In genomic region chr10:73772280-73773151, GRCh38 we compare ENCODE assay signal across 8 cellular contexts. TPM values are rescaled to one million over a fixed set of nuclear protein-coding genes. Genes with fewer than 3 reads are reported as not detected.
A peak's percentile ranks its signal among the peaks of the same experiment; 100 is the strongest.
DNase-seq lines count a peak whose midpoint lies in the region; ATAC-seq, FAIRE-seq and TF ChIP-seq lines count a peak whose summit lies in the region.

No MANE protein-coding gene starts in this region.

- peak overlapping the region; percentile 97 for H3K27ac ChIP-seq in caudate nucleus (ENCODE audit: low read depth, low read length)
- peak overlapping the region; percentile 68 for H3K27ac ChIP-seq in keratinocyte (ENCODE audit: control insufficient read depth, insufficient read depth, low read length)

- peak; percentile 48 to 65 for DNase-seq in NCI-H2081 (lab: John Stamatoyannopoulos, UW)
- DNase-seq in NCI-H2081 treated with DMSO at 0.1 percent for 48 hours (lab: John Stamatoyannopoulos, UW), result no peak
- DNase-seq in NCI-H1105 (lab: John Stamatoyannopoulos, UW), result peak; percentile 34
- peak; percentile 66 to 78 (median 72) for DNase-seq in activated CD4-positive, CD25-positive, alpha-beta regulatory T cell (lab: John Stamatoyannopoulos, UW)
- peak in 60 of 61 donors; percentile 18 to 91 (median 78) for DNase-seq in caudate nucleus (lab: John Stamatoyannopoulos, UW)
- DNase-seq in keratinocyte (ENCODE audit: low read depth, low spot score), result peak; percentile 33
- DNase-seq in stimulated activated CD4-positive, alpha-beta T cell treated with anti-CD3 and anti-CD28 coated beads, Interleukin-12 subunit alpha, Interleukin-12 subunit beta, amount 100 ng/mL, for 48 hours (ENCODE audit: low read depth in 2 of 3, low spot score in 1 of 3), result peak; percentile 65 to 75 (median 66)

- H3K36me3 ChIP-seq in keratinocyte (ENCODE audit: control insufficient read depth in 2 of 2, extremely low read depth in 1 of 2, insufficient read depth in 2 of 2, low read length in 2 of 2), result peaks cover 24 to 38% of the 10 kb centered on the region in 2 experiments

- TF ChIP-seq CTCF in keratinocyte (optimal IDR thresholded peaks at IDR 0.05 in 1 of 3, IDR thresholded peaks at IDR 0.05 in 1 of 3, conservative IDR thresholded peaks at IDR 0.05 in 1 of 3; ENCODE audit: extremely low read depth in 1 of 3, insufficient read depth in 2 of 3, low read length in 3 of 3), result peak in 2 of 3 experiments; percentile 6 to 9

- peak overlapping the region; percentile 81 for H3K9ac ChIP-seq in keratinocyte (ENCODE audit: control insufficient read depth, extremely low read depth, insufficient read depth, low read length)

- peak; percentile 63 for ATAC-seq in HG02610 (IDR thresholded peaks at IDR 0.05; ENCODE audit: unreplicated experiment)

- peaks cover 36% of the 10 kb centered on the region for H3K79me2 ChIP-seq in keratinocyte (ENCODE audit: control insufficient read depth, insufficient read depth, low read length)

- no peaks in the 10 kb centered on the region for H3K9me3 ChIP-seq in keratinocyte (ENCODE audit: control insufficient read depth, low read depth, low read length)

- no peaks in the 10 kb centered on the region for H3K27me3 ChIP-seq in keratinocyte (ENCODE audit: control insufficient read depth, extremely low read depth, insufficient read depth, low read length)

- H4K20me1 ChIP-seq in keratinocyte (ENCODE audit: control insufficient read depth, extremely low read depth, insufficient read depth, low read length), result peaks cover 5% of the 10 kb centered on the region

- H3K4me2 ChIP-seq in keratinocyte (ENCODE audit: control insufficient read depth, extremely low read depth, insufficient read depth, low read depth, low read length), result peak overlapping the region; percentile 82

- peak overlapping the region; percentile 52 to 74 (median 73) for H3K4me3 ChIP-seq in keratinocyte (ENCODE audit: control insufficient read depth in 2 of 3, extremely low read depth in 1 of 3, insufficient read depth in 2 of 3, low read depth in 1 of 3, low read length in 3 of 3)

- peaks cover 29% of the 10 kb centered on the region for H3K4me1 ChIP-seq in keratinocyte (ENCODE audit: control insufficient read depth, extremely low read depth, insufficient read depth, low read length)

- dilution Hi-C loops in keratinocyte (cut with MboI; ENCODE audit: extremely low pct_ligation_motif_present, low sequenced_read_pairs), result no loop called here

- peak overlapping the region; percentile 76 for H2AFZ ChIP-seq in keratinocyte (ENCODE audit: control insufficient read depth, low read length)

- FAIRE-seq in keratinocyte (lab: Jason Lieb, UNC), result no peak

- H3K9me1 ChIP-seq in keratinocyte (ENCODE audit: control insufficient read depth, extremely low read depth, insufficient read depth, low read length), result no peaks in the 10 kb centered on the region

RNA-seq across cellular contexts. Expression of gene CHCHD1, which starts 9.3 kb away (rescaled TPM):
- 39.5 to 59.8 TPM (median 49.8 TPM) in 3 replicates for polyA plus RNA-seq in keratinocyte
- 49.7 TPM for polyA plus RNA-seq in keratinocyte (2011; ENCODE audit: low read depth)
- 26.6 and 41.9 TPM in 2 replicates for polyA plus RNA-seq in keratinocyte (2011; cell fraction: cytosol; rRNA removed)
- 14.0 and 21.6 TPM in 2 replicates for polyA plus RNA-seq in keratinocyte (2011; cell fraction: nucleus; rRNA removed)
- polyA plus RNA-seq in keratinocyte (2012; ENCODE audit: low replicate concordance), result 52.0 and 68.1 TPM in 2 replicates
- polyA minus RNA-seq in keratinocyte, result 3.7 to 6.7 TPM (median 5.2 TPM) in 3 replicates
- 10.2 TPM for polyA minus RNA-seq in keratinocyte (2011; cell fraction: cytosol; rRNA and poly(A)+ RNA removed)
- polyA minus RNA-seq in keratinocyte (2011; cell fraction: nucleus; rRNA and poly(A)+ RNA removed), result 2.2 and 2.6 TPM in 2 replicates

RNA-seq across cellular contexts. Expression of gene ZSWIM8, which starts 12.9 kb away (rescaled TPM):
- 34.2 to 83.5 TPM (median 39.2 TPM) in 3 replicates for polyA plus RNA-seq in keratinocyte
- polyA plus RNA-seq in keratinocyte (2011; ENCODE audit: low read depth), result 39.5 TPM
- 26.0 and 40.6 TPM in 2 replicates for polyA plus RNA-seq in keratinocyte (2011; cell fraction: cytosol; rRNA removed)
- polyA plus RNA-seq in keratinocyte (2011; cell fraction: nucleus; rRNA removed), result 130 and 180 TPM in 2 replicates
- polyA plus RNA-seq in keratinocyte (2012; ENCODE audit: low replicate concordance), result 45.9 and 88.6 TPM in 2 replicates
- 74.5 to 131 TPM (median 122 TPM) in 3 replicates for polyA minus RNA-seq in keratinocyte
- 52.0 TPM for polyA minus RNA-seq in keratinocyte (2011; cell fraction: cytosol; rRNA and poly(A)+ RNA removed)
- polyA minus RNA-seq in keratinocyte (2011; cell fraction: nucleus; rRNA and poly(A)+ RNA removed), result 96.3 and 104 TPM in 2 replicates

RNA-seq across cellular contexts. Expression of gene SEC24C, which starts 28.3 kb away (rescaled TPM):
- 65.3 to 78.4 TPM (median 75.8 TPM) in 3 replicates for polyA plus RNA-seq in keratinocyte
- polyA plus RNA-seq in keratinocyte (2011; ENCODE audit: low read depth), result 51.1 TPM
- polyA plus RNA-seq in keratinocyte (2011; cell fraction: cytosol; rRNA removed), result 61.3 and 69.4 TPM in 2 replicates
- 145 and 162 TPM in 2 replicates for polyA plus RNA-seq in keratinocyte (2011; cell fraction: nucleus; rRNA removed)
- 46.1 and 65.3 TPM in 2 replicates for polyA plus RNA-seq in keratinocyte (2012; ENCODE audit: low replicate concordance)
- 120 to 259 TPM (median 139 TPM) in 3 replicates for polyA minus RNA-seq in keratinocyte
- polyA minus RNA-seq in keratinocyte (2011; cell fraction: cytosol; rRNA and poly(A)+ RNA removed), result 67.5 TPM
- 86.9 and 109 TPM in 2 replicates for polyA minus RNA-seq in keratinocyte (2011; cell fraction: nucleus; rRNA and poly(A)+ RNA removed)

RNA-seq across cellular contexts. Expression of gene NDST2, which starts 38.9 kb away (rescaled TPM):
- 13.3 to 21.8 TPM (median 14.8 TPM) in 3 replicates for polyA plus RNA-seq in keratinocyte
- 6.1 TPM for polyA plus RNA-seq in keratinocyte (2011; ENCODE audit: low read depth)
- polyA plus RNA-seq in keratinocyte (2011; cell fraction: cytosol; rRNA removed), result 7.1 and 8.6 TPM in 2 replicates
- polyA plus RNA-seq in keratinocyte (2011; cell fraction: nucleus; rRNA removed), result 39.3 and 44.8 TPM in 2 replicates
- polyA plus RNA-seq in keratinocyte (2012; ENCODE audit: low replicate concordance), result 11.9 and 12.9 TPM in 2 replicates
- polyA minus RNA-seq in keratinocyte, result 22.7 to 27.4 TPM (median 24.6 TPM) in 3 replicates
- 13.0 TPM for polyA minus RNA-seq in keratinocyte (2011; cell fraction: cytosol; rRNA and poly(A)+ RNA removed)
- 21.8 and 23.3 TPM in 2 replicates for polyA minus RNA-seq in keratinocyte (2011; cell fraction: nucleus; rRNA and poly(A)+ RNA removed)
